ENCODE assay signal across 1 cellular context in the genomic region with DNA sequence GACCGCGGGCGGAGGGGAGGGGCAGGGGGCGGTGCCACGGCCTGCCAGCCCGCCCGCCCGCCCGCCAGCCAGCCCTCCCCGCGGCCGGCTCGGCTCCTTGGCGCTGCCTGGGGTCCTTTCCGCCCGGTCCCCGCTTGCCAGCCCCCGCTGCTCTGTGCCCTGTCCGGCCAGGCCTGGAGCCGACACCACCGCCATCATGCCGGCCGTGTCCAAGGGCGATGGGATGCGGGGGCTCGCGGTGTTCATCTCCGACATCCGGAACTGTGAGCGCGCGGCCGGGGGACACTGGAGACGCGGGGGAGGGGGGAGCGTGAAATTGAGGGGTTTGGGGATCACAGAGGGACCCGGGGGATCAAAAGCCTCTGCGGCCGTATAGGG.
TF ChIP-seq lines count a peak whose summit lies in the region.

A gene (plus strand): TSS at position 64 of the 378 bp plus-strand sequence. CDS start 133 bp downstream, at position 197.

TF ChIP-seq in K562, 482 proteins besides CTCF, POLR2A, EP300 and RAD21 (continued from another document and continues in another):
- TF ChIP-seq, protein P1, sequence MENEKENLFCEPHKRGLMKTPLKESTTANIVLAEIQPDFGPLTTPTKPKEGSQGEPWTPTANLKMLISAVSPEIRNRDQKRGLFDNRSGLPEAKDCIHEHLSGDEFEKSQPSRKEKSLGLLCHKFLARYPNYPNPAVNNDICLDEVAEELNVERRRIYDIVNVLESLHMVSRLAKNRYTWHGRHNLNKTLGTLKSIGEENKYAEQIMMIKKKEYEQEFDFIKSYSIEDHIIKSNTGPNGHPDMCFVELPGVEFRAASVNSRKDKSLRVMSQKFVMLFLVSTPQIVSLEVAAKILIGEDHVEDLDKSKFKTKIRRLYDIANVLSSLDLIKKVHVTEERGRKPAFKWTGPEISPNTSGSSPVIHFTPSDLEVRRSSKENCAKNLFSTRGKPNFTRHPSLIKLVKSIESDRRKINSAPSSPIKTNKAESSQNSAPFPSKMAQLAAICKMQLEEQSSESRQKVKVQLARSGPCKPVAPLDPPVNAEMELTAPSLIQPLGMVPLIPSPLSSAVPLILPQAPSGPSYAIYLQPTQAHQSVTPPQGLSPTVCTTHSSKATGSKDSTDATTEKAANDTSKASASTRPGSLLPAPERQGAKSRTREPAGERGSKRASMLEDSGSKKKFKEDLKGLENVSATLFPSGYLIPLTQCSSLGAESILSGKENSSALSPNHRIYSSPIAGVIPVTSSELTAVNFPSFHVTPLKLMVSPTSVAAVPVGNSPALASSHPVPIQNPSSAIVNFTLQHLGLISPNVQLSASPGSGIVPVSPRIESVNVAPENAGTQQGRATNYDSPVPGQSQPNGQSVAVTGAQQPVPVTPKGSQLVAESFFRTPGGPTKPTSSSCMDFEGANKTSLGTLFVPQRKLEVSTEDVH (IDR thresholded peaks at IDR 0.05; ENCODE audit: low read depth, partially characterized antibody): no peak
- TF ChIP-seq RB1 (IDR thresholded peaks at IDR 0.05; ENCODE audit: low read depth): peak; percentile 86; the same call in 1 of the 2 replicates
- TF ChIP-seq ZSCAN32 (CRISPR knock-in tag; IDR thresholded peaks at IDR 0.05): no peak
- TF ChIP-seq LARP7 (IDR thresholded peaks at IDR 0.05): no peak
- no peak for TF ChIP-seq MEF2D (tag; conservative IDR thresholded peaks at IDR 0.05; ENCODE audit: low read depth)
- TF ChIP-seq PHF21A (IDR thresholded peaks at IDR 0.05; ENCODE audit: borderline replicate concordance, low read depth): 0 out of 2 replicates have a peak, but pooled peaks have one; percentile 21
- TF ChIP-seq, protein P2, sequence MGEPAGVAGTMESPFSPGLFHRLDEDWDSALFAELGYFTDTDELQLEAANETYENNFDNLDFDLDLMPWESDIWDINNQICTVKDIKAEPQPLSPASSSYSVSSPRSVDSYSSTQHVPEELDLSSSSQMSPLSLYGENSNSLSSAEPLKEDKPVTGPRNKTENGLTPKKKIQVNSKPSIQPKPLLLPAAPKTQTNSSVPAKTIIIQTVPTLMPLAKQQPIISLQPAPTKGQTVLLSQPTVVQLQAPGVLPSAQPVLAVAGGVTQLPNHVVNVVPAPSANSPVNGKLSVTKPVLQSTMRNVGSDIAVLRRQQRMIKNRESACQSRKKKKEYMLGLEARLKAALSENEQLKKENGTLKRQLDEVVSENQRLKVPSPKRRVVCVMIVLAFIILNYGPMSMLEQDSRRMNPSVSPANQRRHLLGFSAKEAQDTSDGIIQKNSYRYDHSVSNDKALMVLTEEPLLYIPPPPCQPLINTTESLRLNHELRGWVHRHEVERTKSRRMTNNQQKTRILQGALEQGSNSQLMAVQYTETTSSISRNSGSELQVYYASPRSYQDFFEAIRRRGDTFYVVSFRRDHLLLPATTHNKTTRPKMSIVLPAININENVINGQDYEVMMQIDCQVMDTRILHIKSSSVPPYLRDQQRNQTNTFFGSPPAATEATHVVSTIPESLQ (CRISPR knock-in tag; IDR thresholded peaks at IDR 0.05): 0 out of 2 replicates have a peak, but pooled peaks have one; percentile 29
- TF ChIP-seq, protein P3, sequence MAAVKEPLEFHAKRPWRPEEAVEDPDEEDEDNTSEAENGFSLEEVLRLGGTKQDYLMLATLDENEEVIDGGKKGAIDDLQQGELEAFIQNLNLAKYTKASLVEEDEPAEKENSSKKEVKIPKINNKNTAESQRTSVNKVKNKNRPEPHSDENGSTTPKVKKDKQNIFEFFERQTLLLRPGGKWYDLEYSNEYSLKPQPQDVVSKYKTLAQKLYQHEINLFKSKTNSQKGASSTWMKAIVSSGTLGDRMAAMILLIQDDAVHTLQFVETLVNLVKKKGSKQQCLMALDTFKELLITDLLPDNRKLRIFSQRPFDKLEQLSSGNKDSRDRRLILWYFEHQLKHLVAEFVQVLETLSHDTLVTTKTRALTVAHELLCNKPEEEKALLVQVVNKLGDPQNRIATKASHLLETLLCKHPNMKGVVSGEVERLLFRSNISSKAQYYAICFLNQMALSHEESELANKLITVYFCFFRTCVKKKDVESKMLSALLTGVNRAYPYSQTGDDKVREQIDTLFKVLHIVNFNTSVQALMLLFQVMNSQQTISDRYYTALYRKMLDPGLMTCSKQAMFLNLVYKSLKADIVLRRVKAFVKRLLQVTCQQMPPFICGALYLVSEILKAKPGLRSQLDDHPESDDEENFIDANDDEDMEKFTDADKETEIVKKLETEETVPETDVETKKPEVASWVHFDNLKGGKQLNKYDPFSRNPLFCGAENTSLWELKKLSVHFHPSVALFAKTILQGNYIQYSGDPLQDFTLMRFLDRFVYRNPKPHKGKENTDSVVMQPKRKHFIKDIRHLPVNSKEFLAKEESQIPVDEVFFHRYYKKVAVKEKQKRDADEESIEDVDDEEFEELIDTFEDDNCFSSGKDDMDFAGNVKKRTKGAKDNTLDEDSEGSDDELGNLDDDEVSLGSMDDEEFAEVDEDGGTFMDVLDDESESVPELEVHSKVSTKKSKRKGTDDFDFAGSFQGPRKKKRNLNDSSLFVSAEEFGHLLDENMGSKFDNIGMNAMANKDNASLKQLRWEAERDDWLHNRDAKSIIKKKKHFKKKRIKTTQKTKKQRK (IDR thresholded peaks at IDR 0.05; ENCODE audit: borderline replicate concordance, low read depth, low read length): no peak
- TF ChIP-seq RBFOX2 (IDR thresholded peaks at IDR 0.05; ENCODE audit: low read depth, low read length): peak; percentile 58; the same call in 1 of the 2 replicates
- no peak for TF ChIP-seq KLF13 (tag; IDR thresholded peaks at IDR 0.05; ENCODE audit: borderline replicate concordance, low read depth)
- TF ChIP-seq, protein P4, sequence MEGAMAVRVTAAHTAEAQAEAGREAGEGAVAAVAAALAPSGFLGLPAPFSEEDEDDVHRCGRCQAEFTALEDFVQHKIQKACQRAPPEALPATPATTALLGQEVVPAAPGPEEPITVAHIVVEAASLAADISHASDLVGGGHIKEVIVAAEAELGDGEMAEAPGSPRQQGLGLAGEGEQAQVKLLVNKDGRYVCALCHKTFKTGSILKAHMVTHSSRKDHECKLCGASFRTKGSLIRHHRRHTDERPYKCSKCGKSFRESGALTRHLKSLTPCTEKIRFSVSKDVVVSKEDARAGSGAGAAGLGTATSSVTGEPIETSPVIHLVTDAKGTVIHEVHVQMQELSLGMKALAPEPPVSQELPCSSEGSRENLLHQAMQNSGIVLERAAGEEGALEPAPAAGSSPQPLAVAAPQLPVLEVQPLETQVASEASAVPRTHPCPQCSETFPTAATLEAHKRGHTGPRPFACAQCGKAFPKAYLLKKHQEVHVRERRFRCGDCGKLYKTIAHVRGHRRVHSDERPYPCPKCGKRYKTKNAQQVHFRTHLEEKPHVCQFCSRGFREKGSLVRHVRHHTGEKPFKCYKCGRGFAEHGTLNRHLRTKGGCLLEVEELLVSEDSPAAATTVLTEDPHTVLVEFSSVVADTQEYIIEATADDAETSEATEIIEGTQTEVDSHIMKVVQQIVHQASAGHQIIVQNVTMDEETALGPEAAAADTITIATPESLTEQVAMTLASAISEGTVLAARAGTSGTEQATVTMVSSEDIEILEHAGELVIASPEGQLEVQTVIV (CRISPR knock-in tag; IDR thresholded peaks at IDR 0.05; ENCODE audit: borderline replicate concordance): no peak
- TF ChIP-seq ZBED1 (IDR thresholded peaks at IDR 0.05): no peak
- TF ChIP-seq ZNF134 (CRISPR knock-in tag; conservative IDR thresholded peaks at IDR 0.05): no peak
- no peak for TF ChIP-seq WHSC1 (IDR thresholded peaks at IDR 0.05; ENCODE audit: low read length)
- no peak for TF ChIP-seq HDAC3 (IDR thresholded peaks at IDR 0.05; ENCODE audit: borderline replicate concordance, partially characterized antibody)
- no peak for TF ChIP-seq U2AF2 (optimal IDR thresholded peaks at IDR 0.05; ENCODE audit: low read depth, low read length)
- TF ChIP-seq, protein P5, sequence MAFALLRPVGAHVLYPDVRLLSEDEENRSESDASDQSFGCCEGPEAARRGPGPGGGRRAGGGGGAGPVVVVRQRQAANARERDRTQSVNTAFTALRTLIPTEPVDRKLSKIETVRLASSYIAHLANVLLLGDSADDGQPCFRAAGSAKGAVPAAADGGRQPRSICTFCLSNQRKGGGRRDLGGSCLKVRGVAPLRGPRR (CRISPR knock-in tag; IDR thresholded peaks at IDR 0.05): no peak
- peak; percentile 60 for TF ChIP-seq SUPT5H (IDR thresholded peaks at IDR 0.05)
- no peak for TF ChIP-seq LCOR (CRISPR knock-in tag; IDR thresholded peaks at IDR 0.05)
- no peak for TF ChIP-seq ZNF143 (CRISPR knock-in tag; IDR thresholded peaks at IDR 0.05)
- TF ChIP-seq ZFX (CRISPR knock-in tag; IDR thresholded peaks at IDR 0.05): no peak
- no peak for TF ChIP-seq SIN3A (IDR thresholded peaks at IDR 0.05; ENCODE audit: borderline replicate concordance in 2 of 2, control insufficient read depth in 1 of 2, low read depth in 2 of 2, low read length in 2 of 2)
- TF ChIP-seq NFE2L1 (tag; IDR thresholded peaks at IDR 0.05; ENCODE audit: borderline replicate concordance, low read depth): no peak
- no peak for TF ChIP-seq KAT8 (IDR thresholded peaks at IDR 0.05; ENCODE audit: low read depth)
- peak; percentile 18; the same call in 1 of the 2 replicates for TF ChIP-seq EP400 (IDR thresholded peaks at IDR 0.05)
- TF ChIP-seq ZBTB7A (IDR thresholded peaks at IDR 0.05; ENCODE audit: borderline replicate concordance, control insufficient read depth, low read depth, low read length): peak; percentile 56
- TF ChIP-seq ZNF274 (IDR thresholded peaks at IDR 0.05; ENCODE audit: borderline replicate concordance, low read depth, low read length): no peak
- no peak for TF ChIP-seq SIX5 (IDR thresholded peaks at IDR 0.05; ENCODE audit: borderline replicate concordance in 1 of 2, insufficient read depth in 1 of 2, low read depth in 1 of 2, low read length in 2 of 2)
- TF ChIP-seq ARID2 (IDR thresholded peaks at IDR 0.05): no peak
- TF ChIP-seq, protein P6, sequence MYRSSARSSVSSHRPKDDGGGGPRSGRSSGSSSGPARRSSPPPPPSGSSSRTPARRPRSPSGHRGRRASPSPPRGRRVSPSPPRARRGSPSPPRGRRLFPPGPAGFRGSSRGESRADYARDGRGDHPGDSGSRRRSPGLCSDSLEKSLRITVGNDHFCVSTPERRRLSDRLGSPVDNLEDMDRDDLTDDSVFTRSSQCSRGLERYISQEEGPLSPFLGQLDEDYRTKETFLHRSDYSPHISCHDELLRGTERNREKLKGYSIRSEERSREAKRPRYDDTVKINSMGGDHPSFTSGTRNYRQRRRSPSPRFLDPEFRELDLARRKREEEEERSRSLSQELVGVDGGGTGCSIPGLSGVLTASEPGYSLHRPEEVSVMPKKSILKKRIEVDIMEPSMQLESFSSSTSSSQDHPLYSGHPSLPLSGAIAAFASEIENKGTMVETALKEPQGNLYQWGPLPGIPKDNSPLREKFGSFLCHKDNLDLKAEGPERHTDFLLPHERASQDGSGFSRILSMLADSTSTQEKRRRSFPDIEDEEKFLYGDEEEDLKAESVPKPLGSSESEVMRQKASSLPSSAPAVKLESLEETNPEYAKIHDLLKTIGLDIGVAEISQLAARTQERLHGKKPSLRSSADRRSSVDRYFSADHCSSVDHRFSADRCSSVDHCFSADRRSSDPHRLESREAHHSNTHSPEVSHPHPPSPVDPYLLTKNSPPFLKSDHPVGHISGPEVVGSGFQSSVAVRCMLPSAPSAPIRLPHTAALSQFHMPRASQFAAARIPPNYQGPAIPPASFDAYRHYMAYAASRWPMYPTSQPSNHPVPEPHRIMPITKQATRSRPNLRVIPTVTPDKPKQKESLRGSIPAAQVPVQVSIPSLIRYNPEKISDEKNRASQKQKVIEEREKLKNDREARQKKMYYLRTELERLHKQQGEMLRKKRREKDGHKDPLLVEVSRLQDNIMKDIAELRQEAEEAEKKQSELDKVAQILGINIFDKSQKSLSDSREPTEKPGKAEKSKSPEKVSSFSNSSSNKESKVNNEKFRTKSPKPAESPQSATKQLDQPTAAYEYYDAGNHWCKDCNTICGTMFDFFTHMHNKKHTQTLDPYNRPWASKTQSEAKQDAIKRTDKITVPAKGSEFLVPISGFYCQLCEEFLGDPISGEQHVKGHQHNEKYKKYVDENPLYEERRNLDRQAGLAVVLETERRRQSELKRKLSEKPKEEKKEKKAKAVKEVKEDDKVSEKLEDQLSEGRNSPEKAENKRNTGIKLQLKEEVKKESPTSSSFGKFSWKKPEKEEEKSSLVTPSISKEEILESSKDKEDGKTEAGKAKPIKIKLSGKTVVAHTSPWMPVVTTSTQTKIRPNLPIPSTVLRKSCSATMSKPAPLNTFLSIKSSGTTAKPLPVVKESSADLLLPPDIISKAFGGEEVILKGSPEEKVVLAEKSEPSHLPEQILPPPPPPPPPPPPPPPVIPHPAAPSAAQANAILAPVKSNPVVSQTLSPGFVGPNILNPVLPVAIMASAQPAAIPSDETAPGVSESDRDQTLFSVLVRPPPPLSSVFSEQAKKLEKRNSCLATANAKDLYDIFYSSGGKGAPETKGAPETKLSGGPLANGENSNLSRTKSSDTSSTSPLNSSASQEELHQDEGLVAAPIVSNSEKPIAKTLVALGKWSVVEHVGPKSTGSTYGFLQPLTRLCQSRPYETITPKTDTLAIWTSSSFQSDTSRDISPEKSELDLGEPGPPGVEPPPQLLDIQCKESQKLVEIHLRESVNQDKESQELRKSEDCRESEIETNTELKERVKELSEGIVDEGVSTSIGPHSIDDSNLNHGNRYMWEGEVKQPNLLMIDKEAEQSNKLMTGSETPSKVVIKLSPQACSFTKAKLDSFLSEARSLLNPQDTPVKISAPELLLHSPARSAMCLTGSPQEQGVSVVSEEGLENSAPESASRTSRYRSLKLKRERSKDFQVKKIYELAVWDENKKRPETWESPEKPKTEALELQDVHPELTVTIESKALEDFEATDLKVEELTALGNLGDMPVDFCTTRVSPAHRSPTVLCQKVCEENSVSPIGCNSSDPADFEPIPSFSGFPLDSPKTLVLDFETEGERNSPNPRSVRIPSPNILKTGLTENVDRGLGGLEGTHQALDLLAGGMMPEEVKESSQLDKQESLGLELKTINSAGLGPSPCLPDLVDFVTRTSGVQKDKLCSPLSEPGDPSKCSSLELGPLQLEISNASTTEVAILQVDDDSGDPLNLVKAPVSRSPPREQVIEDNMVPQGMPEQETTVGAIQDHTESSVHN (IDR thresholded peaks at IDR 0.05; ENCODE audit: borderline replicate concordance in 1 of 2, low read depth in 1 of 2): no peak
- no peak for TF ChIP-seq EHMT2 (IDR thresholded peaks at IDR 0.05)
- TF ChIP-seq ZNF79 (CRISPR knock-in tag; IDR thresholded peaks at IDR 0.05; ENCODE audit: low read depth): no peak
- no peak for TF ChIP-seq CBX2 (IDR thresholded peaks at IDR 0.05; ENCODE audit: insufficient read depth, low read length, poor library complexity, severe bottlenecking)
- TF ChIP-seq ZNF24 (IDR thresholded peaks at IDR 0.05): no peak
- no peak for TF ChIP-seq ZNF764 (CRISPR knock-in tag; IDR thresholded peaks at IDR 0.05; ENCODE audit: low read depth)
- no peak for TF ChIP-seq NEUROD1 (IDR thresholded peaks at IDR 0.05; ENCODE audit: borderline replicate concordance, low read depth, low read length, partially characterized antibody)
- no peak for TF ChIP-seq PTTG1 (tag; IDR thresholded peaks at IDR 0.05; ENCODE audit: low read depth)
- TF ChIP-seq POLR2AphosphoS5 (IDR thresholded peaks at IDR 0.05; ENCODE audit: control insufficient read depth, insufficient read depth, low read depth, low read length): no peak
- peak; percentile 28 for TF ChIP-seq RBM22 (IDR thresholded peaks at IDR 0.05; ENCODE audit: low read depth, low read length, poor library complexity, severe bottlenecking)
- TF ChIP-seq, protein P7, sequence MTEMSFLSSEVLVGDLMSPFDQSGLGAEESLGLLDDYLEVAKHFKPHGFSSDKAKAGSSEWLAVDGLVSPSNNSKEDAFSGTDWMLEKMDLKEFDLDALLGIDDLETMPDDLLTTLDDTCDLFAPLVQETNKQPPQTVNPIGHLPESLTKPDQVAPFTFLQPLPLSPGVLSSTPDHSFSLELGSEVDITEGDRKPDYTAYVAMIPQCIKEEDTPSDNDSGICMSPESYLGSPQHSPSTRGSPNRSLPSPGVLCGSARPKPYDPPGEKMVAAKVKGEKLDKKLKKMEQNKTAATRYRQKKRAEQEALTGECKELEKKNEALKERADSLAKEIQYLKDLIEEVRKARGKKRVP (CRISPR knock-in tag; IDR thresholded peaks at IDR 0.05): no peak
- TF ChIP-seq CHCHD3 (CRISPR knock-in tag; IDR thresholded peaks at IDR 0.05): no peak
- TF ChIP-seq KLF10 (CRISPR knock-in tag; IDR thresholded peaks at IDR 0.05): no peak
